In the genomic region with DNA sequence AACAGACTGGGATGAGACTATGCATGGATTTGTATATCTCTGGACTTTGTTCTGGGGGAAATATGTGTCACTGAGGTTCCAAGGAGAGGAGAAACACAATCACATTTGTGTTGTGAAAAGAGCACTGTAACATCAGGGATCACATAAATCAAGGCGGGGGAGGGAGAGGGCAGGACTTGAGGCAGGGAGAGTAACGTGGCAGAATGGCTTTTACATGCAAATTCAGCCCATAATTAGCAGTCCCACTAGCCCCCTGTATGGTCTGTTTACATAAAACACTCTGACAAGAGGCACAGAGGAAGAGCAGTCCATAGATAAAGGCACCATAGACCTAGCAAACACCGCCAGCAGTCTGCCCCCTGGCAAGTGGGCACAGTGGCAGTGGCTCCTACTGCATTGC, we compare ENCODE assay signal across 12 cellular contexts.
"Had no signal": no experiment of that assay in that cellular context is flagged by ENCODE, and none has a peak within 500 bp of the region (broad histone marks: within the 10 kb centered on the region; RNA-seq: fewer than 3 reads in every experiment).

No MANE protein-coding gene starts in this region.

- H3K4me1 Mint-ChIP-seq: activated naive CD4-positive, alpha-beta T cell treated with anti-CD3 and anti-CD28 coated beads, Interleukin-2, amount 10 ng/mL, durations not matched to agents 7 days and 5 days; activated T-helper 17 cell treated with anti-CD3 and anti-CD28 coated beads, Interleukin-2, amount 50 U/mL, for 72 hours; central memory CD8-positive, alpha-beta T cell; nephron had no signal

- ATAC-seq: activated T-helper 17 cell treated with anti-CD3 and anti-CD28 coated beads, Interleukin-2, amount 50 U/mL, for 72 hours; left lobe of liver had no signal

- H3K36me3 Mint-ChIP-seq: activated naive CD4-positive, alpha-beta T cell treated with anti-CD3 and anti-CD28 coated beads, Interleukin-2, amount 10 ng/mL, durations not matched to agents 7 days and 5 days had no signal

- H3K27me3 ChIP-seq: esophagus muscularis mucosa had no signal

- H3K27me3 Mint-ChIP-seq: activated T-helper 17 cell treated with anti-CD3 and anti-CD28 coated beads, Interleukin-2, amount 50 U/mL, for 72 hours; dendritic cell treated with granulocyte-macrophage colony-stimulating factor and Interleukin-4, amounts not matched to agents 40 ng/mL and 50 ng/mL, for 4 days; type B pancreatic cell had no signal

- DNase-seq: activated CD4-positive, alpha-beta T cell treated with anti-CD3 and anti-CD28 coated beads, Interleukin-2, amount 50 U/mL, for 1 hour; activated naive CD4-positive, alpha-beta T cell treated with anti-CD3 and anti-CD28 coated beads, Interleukin-2, amount 10 ng/mL, durations not matched to agents 7 days and 5 days; activated T-cell treated with anti-CD3 and anti-CD28 coated beads for 4 hours; stimulated activated CD4-positive, alpha-beta T cell treated with anti-CD3 and anti-CD28 coated beads, Interleukin-2, amount 100 ng/mL, for 48 hours; stimulated activated naive CD4-positive, alpha-beta T cell treated with Interleukin-2 at 50 U/mL for 16 hours had no signal

- H3K4me3 Mint-ChIP-seq: activated naive CD4-positive, alpha-beta T cell treated with anti-CD3 and anti-CD28 coated beads, Interleukin-2, amount 10 ng/mL, durations not matched to agents 7 days and 5 days; activated T-helper 17 cell treated with anti-CD3 and anti-CD28 coated beads, Interleukin-2, amount 50 U/mL, for 72 hours; central memory CD8-positive, alpha-beta T cell; dendritic cell treated with granulocyte-macrophage colony-stimulating factor and Interleukin-4, amounts not matched to agents 40 ng/mL and 50 ng/mL, for 4 days; nephron; type B pancreatic cell had no signal

- H3K27ac ChIP-seq: esophagus muscularis mucosa had no signal

- H3K9me3 Mint-ChIP-seq: dendritic cell treated with granulocyte-macrophage colony-stimulating factor and Interleukin-4, amounts not matched to agents 40 ng/mL and 50 ng/mL, for 4 days had no signal

- H3K27ac Mint-ChIP-seq: activated naive CD4-positive, alpha-beta T cell treated with anti-CD3 and anti-CD28 coated beads, Interleukin-2, amount 10 ng/mL, durations not matched to agents 7 days and 5 days; activated T-helper 17 cell treated with anti-CD3 and anti-CD28 coated beads, Interleukin-2, amount 50 U/mL, for 72 hours; dendritic cell treated with granulocyte-macrophage colony-stimulating factor and Interleukin-4, amounts not matched to agents 40 ng/mL and 50 ng/mL, for 4 days; nephron; type B pancreatic cell had no signal

- H3K4me3 ChIP-seq: esophagus muscularis mucosa had no signal

- H3K9me3 ChIP-seq: esophagus muscularis mucosa had no signal

- H3K36me3 ChIP-seq: esophagus muscularis mucosa had no signal
